8 cellular contexts compared by ENCODE assay signal in the genomic region with DNA sequence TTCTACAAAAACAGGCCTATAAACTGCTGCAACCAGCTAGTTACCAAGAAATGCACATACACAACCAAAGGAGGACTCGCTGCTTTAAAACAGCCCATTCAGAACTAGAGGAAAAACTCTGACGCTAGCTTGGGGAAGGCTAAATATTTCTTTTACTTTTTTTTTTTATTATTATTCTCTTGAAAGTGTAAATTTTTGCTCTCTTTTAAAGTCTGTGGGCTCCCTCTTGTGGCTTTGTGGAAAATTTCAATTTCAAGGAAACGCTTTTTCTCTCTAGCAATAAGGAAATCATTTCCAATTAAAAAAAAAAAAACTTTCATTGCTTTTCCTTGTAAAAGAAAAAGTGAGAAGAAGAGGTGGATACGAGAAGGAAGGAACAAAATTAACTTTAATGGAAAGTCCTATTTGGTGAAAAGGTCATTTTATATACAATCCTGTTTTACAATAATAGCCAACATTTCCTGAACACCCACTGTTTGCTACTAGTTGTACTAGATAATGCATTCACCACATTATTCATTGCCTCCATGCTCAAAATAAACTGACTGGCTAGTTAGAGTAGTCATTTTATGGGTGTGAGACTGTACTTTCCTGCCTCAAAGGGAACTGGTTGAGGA. TPM values are rescaled to one million over a fixed set of nuclear protein-coding genes. Genes with fewer than 3 reads are reported as not detected.
DNase-seq lines count a peak whose midpoint lies in the region; ATAC-seq and TF ChIP-seq lines count a peak whose summit lies in the region.

No MANE protein-coding gene starts in this region.

- H3K4me3 ChIP-seq in body of pancreas (no peak overlapping the region), lower lobe of right lung (no peak overlapping the region)

- no peaks in the 10 kb centered on the region for H3K27me3 ChIP-seq in body of pancreas
- no peaks in the 10 kb centered on the region for H3K27me3 ChIP-seq in lower lobe of right lung (ENCODE audit: low read depth)

- no peak overlapping the region for H3K27ac ChIP-seq in body of pancreas
- H3K27ac ChIP-seq in lower lobe of right lung: no peak overlapping the region

- DNase-seq in EH (ENCODE audit: low read depth) (peak; percentile 66), LHCN-M2 (ENCODE audit: low read depth) (peak; percentile 43), body of pancreas (peak in 1 of 4 donors; percentile 38), lower lobe of right lung (no peak), 8988T (no peak), T-cell (no peak)
- no peak for DNase-seq in activated effector memory CD4-positive, alpha-beta T cell treated with anti-CD3 and anti-CD28 coated beads, Interleukin-2, amount 50 U/mL, for 16 hours

- WGBS in body of pancreas, 2 donors: 12% methylated on average over 4 of the region's 4 CpGs

- POLR2A ChIA-PET in T-cell (lab: Charles Lee): no interaction called here

- H3K4me3 Mint-ChIP-seq in T-cell: no peak overlapping the region

- intact Hi-C loops in body of pancreas (cut with DNase I) (loop anchor here (5.0 kb wide), 1 partner anchor 261 kb away; no protein-coding TSS in a partner anchor), lower lobe of right lung (cut with DNase I) (no loop called here)

- H3K4me1 ChIP-seq in body of pancreas (peaks cover 20% of the 10 kb centered on the region), lower lobe of right lung (no peaks in the 10 kb centered on the region)

- no peaks in the 10 kb centered on the region for H3K9me3 Mint-ChIP-seq in T-cell

- TF ChIP-seq CTCF in body of pancreas (IDR thresholded peaks at IDR 0.05) (peak; percentile 11 to 79 (median 66)), lower lobe of right lung (IDR thresholded peaks at IDR 0.05) (peak; percentile 61)

- no peak for TF ChIP-seq POLR2A in body of pancreas (IDR thresholded peaks at IDR 0.05)

- no peaks in the 10 kb centered on the region for H3K4me1 Mint-ChIP-seq in T-cell

- H3K27ac Mint-ChIP-seq in T-cell: no peak overlapping the region

- CTCF ChIA-PET in T-cell (lab: Charles Lee): interaction anchor here in 1 of 2 donors (0.7 kb wide), 1 partner anchor 830 kb away, joined by 3 read pairs; no protein-coding TSS in a partner anchor

- ATAC-seq in body of pancreas (peak; percentile 42), lower lobe of right lung (no peak), GM19452 (IDR thresholded peaks at IDR 0.05; ENCODE audit: unreplicated experiment) (no peak), T-cell (replicated peaks in 1 of 4) (no peak)

- H3K36me3 ChIP-seq in body of pancreas (replicated peaks in 1 of 2; ENCODE audit: insufficient read depth in 1 of 2, low read depth in 2 of 2) (no peaks in the 10 kb centered on the region), lower lobe of right lung (peaks cover 23% of the 10 kb centered on the region)

- H3K9me3 ChIP-seq in body of pancreas (no peaks in the 10 kb centered on the region), lower lobe of right lung (no peaks in the 10 kb centered on the region)

- H3K27me3 Mint-ChIP-seq in T-cell: no peaks in the 10 kb centered on the region

- no peaks in the 10 kb centered on the region for H3K36me3 Mint-ChIP-seq in T-cell

RNA-seq across cellular contexts. Expression of a gene that starts 51.2 kb away (rescaled TPM):
- total RNA-seq in LHCN-M2 (2014; rRNA removed) (not detected in 2 replicates), body of pancreas (1 to 10 TPM in 1 of 2 donors, not detected in 1; 2.1 TPM), lower lobe of right lung (not detected), T-cell (not detected)
- not detected for polyA plus RNA-seq in LHCN-M2 (2012)

Comparison
In these comparisons a context has a peak if more than half of its experiments do, and no peak if none do; other contexts are left out.
1. DNase-seq: peak in EH (single experiment) and LHCN-M2 (single experiment); none in lower lobe of right lung (single experiment), activated effector memory CD4-positive, alpha-beta T cell treated with anti-CD3 and anti-CD28 coated beads, Interleukin-2, amount 50 U/mL, for 16 hours (single experiment), 8988T (single experiment) and T-cell (0 of 34).